ENCODE assay signal across 8 cellular contexts in the genomic region with DNA sequence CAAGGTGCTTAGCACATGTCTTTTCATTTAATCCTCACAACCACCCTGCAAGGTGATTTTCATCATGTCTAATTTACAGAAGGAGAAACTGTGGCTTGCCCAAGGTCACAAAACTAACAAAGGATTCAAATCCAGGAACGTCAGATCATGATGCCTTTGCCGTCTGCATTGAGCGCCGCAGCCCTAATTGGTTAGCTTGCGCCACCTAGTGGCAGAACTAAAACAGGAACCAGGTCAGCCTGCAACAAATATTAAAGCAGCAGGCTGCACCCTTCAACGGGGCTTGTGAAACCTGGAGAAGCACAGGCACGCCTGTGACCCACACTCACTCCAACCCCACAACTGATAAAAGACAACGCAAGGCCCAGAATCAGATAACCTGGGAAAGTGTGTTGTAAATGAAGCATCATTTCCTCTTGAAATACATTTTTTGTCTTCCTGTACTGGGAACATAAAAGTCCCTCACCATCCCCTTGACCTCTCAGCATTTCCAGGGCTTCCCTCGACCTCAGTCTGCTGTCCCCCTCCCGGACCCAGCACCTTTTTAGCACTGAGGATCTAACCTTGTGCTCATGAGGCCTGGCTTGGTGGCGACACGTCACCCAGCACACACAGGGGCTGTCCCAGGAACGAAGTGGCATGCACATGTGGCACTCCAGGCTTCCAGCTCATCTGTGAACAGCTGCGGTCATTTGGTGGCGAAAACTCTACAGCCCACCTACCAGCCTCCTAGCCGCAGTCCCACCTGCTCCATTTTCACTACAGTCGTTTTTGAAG. TPM values are rescaled to one million over a fixed set of nuclear protein-coding genes. Genes with fewer than 3 reads are reported as not detected.
DNase-seq lines count a peak whose midpoint lies in the region; ATAC-seq and TF ChIP-seq lines count a peak whose summit lies in the region.

No MANE protein-coding gene starts in this region.

- H3K4me1 ChIP-seq in OCI-LY3 (ENCODE audit: low read length), result peaks cover 42% of the 10 kb centered on the region
- H3K4me1 ChIP-seq in esophagus squamous epithelium, result peaks cover 0 to 8% (median 6%) of the 10 kb centered on the region in 3 donors

- DNase-seq in DMS53 (lab: John Stamatoyannopoulos, UW) (peak; percentile 74), HuH-7.5 (ENCODE audit: low spot score) (peak; percentile 71), activated T-cell treated with anti-CD3 and anti-CD28 coated beads for 24 hours (ENCODE audit: low read depth) (peak; percentile 75), esophagus squamous epithelium (lab: John Stamatoyannopoulos, UW) (peak; percentile 28)
- DNase-seq in stimulated activated naive B cell treated with anti-CD40 and anti-IgM and Interleukin-4, amounts not matched to agents 10 μg/mL and 1 μg/mL and 100 μg/mL, for 72 hours, result peak; percentile 68

- intact Hi-C loops in esophagus squamous epithelium (cut with DNase I), result loop anchor here (10.0 kb wide), 1 partner anchor 433 kb away; no protein-coding TSS in a partner anchor

- H3K9me3 ChIP-seq in OCI-LY3 (ENCODE audit: insufficient read depth, low read length) (no peaks in the 10 kb centered on the region), esophagus squamous epithelium (no peaks in the 10 kb centered on the region)

- H3K4me3 Mint-ChIP-seq in nephron, result no peak overlapping the region
- peak overlapping the region; percentile 48 to 61 for H3K4me3 Mint-ChIP-seq in stimulated activated naive B cell treated with anti-CD40 and anti-IgM and Interleukin-4, amounts not matched to agents 10 μg/mL and 1 μg/mL and 100 μg/mL, for 72 hours

- no peaks in the 10 kb centered on the region for H3K79me2 ChIP-seq in OCI-LY3 (ENCODE audit: low read length)

- H3K27ac Mint-ChIP-seq in nephron, result no peak overlapping the region
- H3K27ac Mint-ChIP-seq in stimulated activated naive B cell treated with anti-CD40 and anti-IgM and Interleukin-4, amounts not matched to agents 10 μg/mL and 1 μg/mL and 100 μg/mL, for 72 hours, result peak overlapping the region; percentile 42

- peak overlapping the region; percentile 94 for H2AFZ ChIP-seq in OCI-LY3 (ENCODE audit: low read depth, low read length)

- 22 to 33% methylated on average over 14 to 17 of the region's 17 CpGs for WGBS in esophagus squamous epithelium, 2 donors

- H3K36me3 Mint-ChIP-seq in nephron (ENCODE audit: low read depth), result no peaks in the 10 kb centered on the region
- no peaks in the 10 kb centered on the region for H3K36me3 Mint-ChIP-seq in stimulated activated naive B cell treated with anti-CD40 and anti-IgM and Interleukin-4, amounts not matched to agents 10 μg/mL and 1 μg/mL and 100 μg/mL, for 72 hours

- H3K27ac ChIP-seq in OCI-LY3 (ENCODE audit: low read length) (peak overlapping the region; percentile 64), esophagus squamous epithelium (no peak overlapping the region)

- H3K4me3 ChIP-seq in OCI-LY3 (ENCODE audit: low read length) (peak overlapping the region; percentile 75), esophagus squamous epithelium (no peak overlapping the region)

- H4K20me1 ChIP-seq in OCI-LY3 (ENCODE audit: insufficient read depth, low read length), result no peaks in the 10 kb centered on the region

- no peaks in the 10 kb centered on the region for H3K4me1 Mint-ChIP-seq in nephron
- H3K4me1 Mint-ChIP-seq in stimulated activated naive B cell treated with anti-CD40 and anti-IgM and Interleukin-4, amounts not matched to agents 10 μg/mL and 1 μg/mL and 100 μg/mL, for 72 hours, result peaks cover 9 to 18% of the 10 kb centered on the region in 2 donors

- peaks cover 16% of the 10 kb centered on the region for H3K27me3 Mint-ChIP-seq in nephron (ENCODE audit: low read depth)
- peaks cover 0 to 13% of the 10 kb centered on the region in 2 donors for H3K27me3 Mint-ChIP-seq in stimulated activated naive B cell treated with anti-CD40 and anti-IgM and Interleukin-4, amounts not matched to agents 10 μg/mL and 1 μg/mL and 100 μg/mL, for 72 hours

- peak; percentile 82 for ATAC-seq in GM21526 (IDR thresholded peaks at IDR 0.05; ENCODE audit: low FRiP score, unreplicated experiment)
- ATAC-seq in stimulated activated naive B cell treated with anti-CD40 and anti-IgM and Interleukin-4, amounts not matched to agents 10 μg/mL and 1 μg/mL and 100 μg/mL, for 72 hours (replicated peaks), result peak; percentile 93 to 94

- no peaks in the 10 kb centered on the region for H3K9me3 Mint-ChIP-seq in nephron
- no peaks in the 10 kb centered on the region for H3K9me3 Mint-ChIP-seq in stimulated activated naive B cell treated with anti-CD40 and anti-IgM and Interleukin-4, amounts not matched to agents 10 μg/mL and 1 μg/mL and 100 μg/mL, for 72 hours

- peak overlapping the region; percentile 74 for H3K9ac ChIP-seq in OCI-LY3 (ENCODE audit: low read length)

- H3K36me3 ChIP-seq in OCI-LY3 (replicated peaks; ENCODE audit: low read depth, low read length) (no peaks in the 10 kb centered on the region), esophagus squamous epithelium (no peaks in the 10 kb centered on the region)

- TF ChIP-seq POLR2A in esophagus squamous epithelium (IDR thresholded peaks at IDR 0.05), result no peak

- H3K27me3 ChIP-seq in OCI-LY3 (ENCODE audit: low read depth, low read length), result no peaks in the 10 kb centered on the region
- peaks cover 0 to 9% (median 0%) of the 10 kb centered on the region in 4 donors for H3K27me3 ChIP-seq in esophagus squamous epithelium

- TF ChIP-seq CTCF in OCI-LY3 (IDR thresholded peaks at IDR 0.05; ENCODE audit: low read depth, low read length) (peak; percentile 99), esophagus squamous epithelium (IDR thresholded peaks at IDR 0.05) (peak; percentile 87 to 97 (median 93)), nephron (IDR thresholded peaks at IDR 0.05; ENCODE audit: unreplicated experiment in 3 of 3) (peak; percentile 92 to 93 (median 93))

- H3K4me2 ChIP-seq in OCI-LY3 (ENCODE audit: low read length), result peak overlapping the region; percentile 96

RNA-seq across cellular contexts. Expression of a gene that starts 17.3 kb away (rescaled TPM):
- total RNA-seq in esophagus squamous epithelium, result 10 to 100 TPM in 2 of 4 donors, 1 to 10 TPM in 2; 2.8 to 21.9 (median 10.0) TPM

RNA-seq across cellular contexts. Expression of a gene that starts 17.5 kb away (rescaled TPM):
- 10 to 100 TPM in 3 of 4 donors, 1 to 10 TPM in 1; 8.0 to 17.2 (median 15.4) TPM for total RNA-seq in esophagus squamous epithelium

Comparison
In these comparisons a context has a peak if more than half of its experiments do, and no peak if none do; other contexts are left out.
1. H3K4me3 Mint-ChIP-seq: peak in stimulated activated naive B cell treated with anti-CD40 and anti-IgM and Interleukin-4, amounts not matched to agents 10 μg/mL and 1 μg/mL and 100 μg/mL, for 72 hours (2 of 2); none in nephron (0 of 3).
2. Peak in every context shown above with its lines, with median percentiles within 50 percentile points of each other: DNase-seq and CTCF ChIP-seq.